Comparison of ENCODE assay signal across 1 cellular context in the genomic region with DNA sequence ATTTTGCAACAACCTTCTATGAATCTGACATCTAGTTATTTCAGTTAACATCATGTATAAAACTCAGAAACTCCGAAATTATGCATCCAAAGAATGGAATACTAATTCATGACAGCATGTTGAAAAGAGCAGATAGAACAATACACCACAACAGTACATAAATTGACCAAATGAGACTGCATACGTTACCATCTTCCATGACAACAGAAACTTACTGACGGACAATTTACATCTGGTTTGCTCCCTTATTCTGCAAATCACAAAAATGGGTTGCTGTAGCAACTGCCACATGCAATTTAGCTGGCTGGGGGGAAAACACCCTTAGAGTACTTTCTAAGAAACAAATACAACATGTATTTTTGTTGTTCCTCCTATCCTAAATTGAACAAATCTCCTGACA.
TF ChIP-seq lines count a peak whose summit lies in the region.

No MANE protein-coding gene starts in this region.

TF ChIP-seq in GM23338, 12 proteins besides CTCF, POLR2A, EP300 and RAD21:
- TF ChIP-seq CREB1 (CRISPR knock-in tag; IDR thresholded peaks at IDR 0.05; ENCODE audit: low read depth) (no peak), REST (IDR thresholded peaks at IDR 0.05; ENCODE audit: unreplicated experiment) (no peak), JUNB (IDR thresholded peaks at IDR 0.05; ENCODE audit: unreplicated experiment) (no peak), EZH2 (IDR thresholded peaks at IDR 0.05; ENCODE audit: low read depth, unreplicated experiment) (no peak), POLR2AphosphoS5 (IDR thresholded peaks at IDR 0.05; ENCODE audit: low read depth) (no peak), ZNF114 (CRISPR knock-in tag; IDR thresholded peaks at IDR 0.05) (no peak)
